ENCODE assay signal across 1 cellular context in the genomic region with DNA sequence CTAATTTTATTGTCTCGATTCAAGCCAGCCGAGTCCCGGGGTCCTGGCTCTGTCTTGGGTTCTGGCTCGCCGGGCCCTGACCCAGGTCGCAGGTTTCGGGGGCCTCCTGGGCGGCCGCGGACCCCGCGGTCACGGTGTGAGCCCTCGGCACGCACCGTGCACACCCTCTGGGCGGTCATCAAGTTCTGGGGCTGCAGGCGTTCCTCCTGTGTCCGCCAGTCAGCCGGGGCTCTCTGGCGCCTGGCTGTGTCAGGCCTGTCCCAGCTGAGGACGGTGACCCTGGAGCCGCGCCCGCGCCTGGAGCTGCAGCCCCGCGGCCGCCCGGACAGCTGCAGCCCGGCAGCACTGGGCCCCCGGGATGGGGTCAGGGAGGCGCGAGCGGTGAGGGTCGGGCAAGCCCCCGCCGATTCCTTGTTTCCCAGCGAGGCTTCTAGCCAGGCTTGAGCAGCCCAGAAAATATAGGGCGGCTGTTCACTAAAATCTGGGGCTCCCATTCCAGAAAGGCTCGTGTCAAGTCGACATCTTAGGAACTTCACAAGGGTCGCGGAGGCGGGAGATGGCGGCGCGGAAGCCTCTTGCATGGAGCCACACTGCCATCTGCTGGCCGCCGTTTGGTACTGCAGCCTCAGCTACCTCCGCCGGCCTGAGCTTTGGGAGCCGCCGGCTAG.
TF ChIP-seq lines count a peak whose summit lies in the region.

No MANE protein-coding gene starts in this region.

TF ChIP-seq in HepG2, 621 proteins besides CTCF, POLR2A, EP300 and RAD21 (continued from another document and continues in another):
- TF ChIP-seq, protein P1, sequence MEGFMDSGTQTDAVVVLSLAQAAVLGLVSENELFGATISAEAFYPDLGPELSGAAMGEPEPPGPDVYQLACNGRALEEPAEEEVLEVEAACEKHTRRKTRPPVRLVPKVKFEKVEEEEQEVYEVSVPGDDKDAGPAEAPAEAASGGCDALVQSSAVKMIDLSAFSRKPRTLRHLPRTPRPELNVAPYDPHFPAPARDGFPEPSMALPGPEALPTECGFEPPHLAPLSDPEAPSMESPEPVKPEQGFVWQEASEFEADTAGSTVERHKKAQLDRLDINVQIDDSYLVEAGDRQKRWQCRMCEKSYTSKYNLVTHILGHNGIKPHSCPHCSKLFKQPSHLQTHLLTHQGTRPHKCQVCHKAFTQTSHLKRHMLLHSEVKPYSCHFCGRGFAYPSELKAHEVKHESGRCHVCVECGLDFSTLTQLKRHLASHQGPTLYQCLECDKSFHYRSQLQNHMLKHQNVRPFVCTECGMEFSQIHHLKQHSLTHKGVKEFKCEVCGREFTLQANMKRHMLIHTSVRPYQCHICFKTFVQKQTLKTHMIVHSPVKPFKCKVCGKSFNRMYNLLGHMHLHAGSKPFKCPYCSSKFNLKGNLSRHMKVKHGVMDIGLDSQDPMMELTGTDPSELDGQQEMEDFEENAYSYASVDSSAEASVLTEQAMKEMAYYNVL (CRISPR knock-in tag; IDR thresholded peaks at IDR 0.05; ENCODE audit: borderline replicate concordance) = peak; percentile 58; the same call in 1 of the 2 replicates
- TF ChIP-seq, protein P2, sequence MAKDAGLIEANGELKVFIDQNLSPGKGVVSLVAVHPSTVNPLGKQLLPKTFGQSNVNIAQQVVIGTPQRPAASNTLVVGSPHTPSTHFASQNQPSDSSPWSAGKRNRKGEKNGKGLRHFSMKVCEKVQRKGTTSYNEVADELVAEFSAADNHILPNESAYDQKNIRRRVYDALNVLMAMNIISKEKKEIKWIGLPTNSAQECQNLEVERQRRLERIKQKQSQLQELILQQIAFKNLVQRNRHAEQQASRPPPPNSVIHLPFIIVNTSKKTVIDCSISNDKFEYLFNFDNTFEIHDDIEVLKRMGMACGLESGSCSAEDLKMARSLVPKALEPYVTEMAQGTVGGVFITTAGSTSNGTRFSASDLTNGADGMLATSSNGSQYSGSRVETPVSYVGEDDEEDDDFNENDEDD (CRISPR knock-in tag; IDR thresholded peaks at IDR 0.05; ENCODE audit: borderline replicate concordance) = peak; percentile 60; the same call in 1 of the 2 replicates
- no peak for TF ChIP-seq HOXD1 (CRISPR knock-in tag; IDR thresholded peaks at IDR 0.05)
- TF ChIP-seq, protein P3, sequence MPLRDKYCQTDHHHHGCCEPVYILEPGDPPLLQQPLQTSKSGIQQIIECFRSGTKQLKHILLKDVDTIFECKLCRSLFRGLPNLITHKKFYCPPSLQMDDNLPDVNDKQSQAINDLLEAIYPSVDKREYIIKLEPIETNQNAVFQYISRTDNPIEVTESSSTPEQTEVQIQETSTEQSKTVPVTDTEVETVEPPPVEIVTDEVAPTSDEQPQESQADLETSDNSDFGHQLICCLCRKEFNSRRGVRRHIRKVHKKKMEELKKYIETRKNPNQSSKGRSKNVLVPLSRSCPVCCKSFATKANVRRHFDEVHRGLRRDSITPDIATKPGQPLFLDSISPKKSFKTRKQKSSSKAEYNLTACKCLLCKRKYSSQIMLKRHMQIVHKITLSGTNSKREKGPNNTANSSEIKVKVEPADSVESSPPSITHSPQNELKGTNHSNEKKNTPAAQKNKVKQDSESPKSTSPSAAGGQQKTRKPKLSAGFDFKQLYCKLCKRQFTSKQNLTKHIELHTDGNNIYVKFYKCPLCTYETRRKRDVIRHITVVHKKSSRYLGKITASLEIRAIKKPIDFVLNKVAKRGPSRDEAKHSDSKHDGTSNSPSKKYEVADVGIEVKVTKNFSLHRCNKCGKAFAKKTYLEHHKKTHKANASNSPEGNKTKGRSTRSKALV (CRISPR knock-in tag; IDR thresholded peaks at IDR 0.05) = peak; percentile 37; the same call in 1 of the 2 replicates
- peak; percentile 54; the same call in 1 of the 2 replicates for TF ChIP-seq ZBTB7A (CRISPR knock-in tag; IDR thresholded peaks at IDR 0.05)
- no peak for TF ChIP-seq ZNF737 (CRISPR knock-in tag; IDR thresholded peaks at IDR 0.05; ENCODE audit: borderline replicate concordance)
- TF ChIP-seq TOE1 (CRISPR knock-in tag; IDR thresholded peaks at IDR 0.05) = no peak
- TF ChIP-seq, protein P4, sequence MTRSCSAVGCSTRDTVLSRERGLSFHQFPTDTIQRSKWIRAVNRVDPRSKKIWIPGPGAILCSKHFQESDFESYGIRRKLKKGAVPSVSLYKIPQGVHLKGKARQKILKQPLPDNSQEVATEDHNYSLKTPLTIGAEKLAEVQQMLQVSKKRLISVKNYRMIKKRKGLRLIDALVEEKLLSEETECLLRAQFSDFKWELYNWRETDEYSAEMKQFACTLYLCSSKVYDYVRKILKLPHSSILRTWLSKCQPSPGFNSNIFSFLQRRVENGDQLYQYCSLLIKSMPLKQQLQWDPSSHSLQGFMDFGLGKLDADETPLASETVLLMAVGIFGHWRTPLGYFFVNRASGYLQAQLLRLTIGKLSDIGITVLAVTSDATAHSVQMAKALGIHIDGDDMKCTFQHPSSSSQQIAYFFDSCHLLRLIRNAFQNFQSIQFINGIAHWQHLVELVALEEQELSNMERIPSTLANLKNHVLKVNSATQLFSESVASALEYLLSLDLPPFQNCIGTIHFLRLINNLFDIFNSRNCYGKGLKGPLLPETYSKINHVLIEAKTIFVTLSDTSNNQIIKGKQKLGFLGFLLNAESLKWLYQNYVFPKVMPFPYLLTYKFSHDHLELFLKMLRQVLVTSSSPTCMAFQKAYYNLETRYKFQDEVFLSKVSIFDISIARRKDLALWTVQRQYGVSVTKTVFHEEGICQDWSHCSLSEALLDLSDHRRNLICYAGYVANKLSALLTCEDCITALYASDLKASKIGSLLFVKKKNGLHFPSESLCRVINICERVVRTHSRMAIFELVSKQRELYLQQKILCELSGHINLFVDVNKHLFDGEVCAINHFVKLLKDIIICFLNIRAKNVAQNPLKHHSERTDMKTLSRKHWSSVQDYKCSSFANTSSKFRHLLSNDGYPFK (CRISPR knock-in tag; IDR thresholded peaks at IDR 0.05; ENCODE audit: borderline replicate concordance) = no peak
- TF ChIP-seq HDAC2 (CRISPR knock-in tag; IDR thresholded peaks at IDR 0.05) = 0 out of 2 replicates have a peak, but pooled peaks have one; percentile 17
- no peak for TF ChIP-seq ATM (IDR thresholded peaks at IDR 0.05; ENCODE audit: borderline replicate concordance)
- TF ChIP-seq TBX2 (CRISPR knock-in tag; IDR thresholded peaks at IDR 0.05; ENCODE audit: borderline replicate concordance) = peak; percentile 52; the same call in 1 of the 2 replicates
- TF ChIP-seq MXD4 (CRISPR knock-in tag; IDR thresholded peaks at IDR 0.05) = 0 out of 2 replicates have a peak, but pooled peaks have one; percentile 21
- TF ChIP-seq, protein P5, sequence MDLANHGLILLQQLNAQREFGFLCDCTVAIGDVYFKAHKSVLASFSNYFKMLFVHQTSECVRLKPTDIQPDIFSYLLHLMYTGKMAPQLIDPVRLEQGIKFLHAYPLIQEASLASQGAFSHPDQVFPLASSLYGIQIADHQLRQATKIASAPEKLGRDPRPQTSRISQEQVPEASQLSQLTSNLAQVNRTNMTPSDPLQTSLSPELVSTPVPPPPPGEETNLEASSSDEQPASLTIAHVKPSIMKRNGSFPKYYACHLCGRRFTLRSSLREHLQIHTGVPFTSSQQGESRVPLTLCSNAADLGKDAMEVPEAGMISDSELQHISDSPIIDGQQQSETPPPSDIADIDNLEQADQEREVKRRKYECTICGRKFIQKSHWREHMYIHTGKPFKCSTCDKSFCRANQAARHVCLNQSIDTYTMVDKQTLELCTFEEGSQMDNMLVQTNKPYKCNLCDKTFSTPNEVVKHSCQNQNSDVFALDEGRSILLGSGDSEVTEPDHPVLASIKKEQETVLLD (CRISPR knock-in tag; IDR thresholded peaks at IDR 0.05; ENCODE audit: low read depth) = no peak
- TF ChIP-seq ZNF883 (CRISPR knock-in tag; IDR thresholded peaks at IDR 0.05; ENCODE audit: not compliant biosample characterization) = peak; percentile 59
- TF ChIP-seq, protein P6, sequence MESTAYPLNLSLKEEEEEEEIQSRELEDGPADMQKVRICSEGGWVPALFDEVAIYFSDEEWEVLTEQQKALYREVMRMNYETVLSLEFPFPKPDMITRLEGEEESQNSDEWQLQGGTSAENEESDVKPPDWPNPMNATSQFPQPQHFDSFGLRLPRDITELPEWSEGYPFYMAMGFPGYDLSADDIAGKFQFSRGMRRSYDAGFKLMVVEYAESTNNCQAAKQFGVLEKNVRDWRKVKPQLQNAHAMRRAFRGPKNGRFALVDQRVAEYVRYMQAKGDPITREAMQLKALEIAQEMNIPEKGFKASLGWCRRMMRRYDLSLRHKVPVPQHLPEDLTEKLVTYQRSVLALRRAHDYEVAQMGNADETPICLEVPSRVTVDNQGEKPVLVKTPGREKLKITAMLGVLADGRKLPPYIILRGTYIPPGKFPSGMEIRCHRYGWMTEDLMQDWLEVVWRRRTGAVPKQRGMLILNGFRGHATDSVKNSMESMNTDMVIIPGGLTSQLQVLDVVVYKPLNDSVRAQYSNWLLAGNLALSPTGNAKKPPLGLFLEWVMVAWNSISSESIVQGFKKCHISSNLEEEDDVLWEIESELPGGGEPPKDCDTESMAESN (CRISPR knock-in tag; conservative IDR thresholded peaks at IDR 0.05) = peak; percentile 57
- TF ChIP-seq TCF12 (IDR thresholded peaks at IDR 0.05) = no peak
- peak; percentile 57; the same call in 1 of the 2 replicates for TF ChIP-seq TCF12 (CRISPR knock-in tag; IDR thresholded peaks at IDR 0.05)
- TF ChIP-seq, protein P7, sequence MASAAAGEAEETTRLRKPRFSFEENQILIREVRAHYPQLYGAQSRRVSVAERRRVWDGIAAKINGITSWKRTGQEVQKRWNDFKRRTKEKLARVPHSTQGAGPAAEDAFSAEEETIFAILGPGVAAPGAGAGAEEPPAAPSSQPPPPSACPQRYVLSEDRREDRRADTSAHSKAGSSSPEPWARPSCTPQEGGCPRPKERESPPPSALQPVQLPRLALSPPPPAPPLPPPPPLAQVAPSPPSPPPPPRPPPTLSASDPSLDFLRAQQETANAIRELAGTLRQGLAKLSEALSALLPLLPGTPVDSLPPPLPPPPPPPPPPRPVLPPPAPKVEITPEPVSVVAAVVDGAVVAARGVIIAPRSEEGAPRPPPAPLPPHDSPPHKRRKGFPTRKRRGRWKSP (CRISPR knock-in tag; IDR thresholded peaks at IDR 0.05) = peak; percentile 58; the same call in 1 of the 2 replicates
- no peak for TF ChIP-seq ZNF12 (CRISPR knock-in tag; IDR thresholded peaks at IDR 0.05)
- TF ChIP-seq, protein P8, sequence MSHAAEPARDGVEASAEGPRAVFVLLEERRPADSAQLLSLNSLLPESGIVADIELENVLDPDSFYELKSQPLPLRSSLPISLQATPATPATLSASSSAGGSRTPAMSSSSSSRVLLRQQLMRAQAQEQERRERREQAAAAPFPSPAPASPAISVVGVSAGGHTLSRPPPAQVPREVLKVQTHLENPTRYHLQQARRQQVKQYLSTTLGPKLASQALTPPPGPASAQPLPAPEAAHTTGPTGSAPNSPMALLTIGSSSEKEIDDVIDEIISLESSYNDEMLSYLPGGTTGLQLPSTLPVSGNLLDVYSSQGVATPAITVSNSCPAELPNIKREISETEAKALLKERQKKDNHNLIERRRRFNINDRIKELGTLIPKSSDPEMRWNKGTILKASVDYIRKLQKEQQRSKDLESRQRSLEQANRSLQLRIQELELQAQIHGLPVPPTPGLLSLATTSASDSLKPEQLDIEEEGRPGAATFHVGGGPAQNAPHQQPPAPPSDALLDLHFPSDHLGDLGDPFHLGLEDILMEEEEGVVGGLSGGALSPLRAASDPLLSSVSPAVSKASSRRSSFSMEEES (CRISPR knock-in tag; IDR thresholded peaks at IDR 0.05) = no peak
- TF ChIP-seq, protein P9, sequence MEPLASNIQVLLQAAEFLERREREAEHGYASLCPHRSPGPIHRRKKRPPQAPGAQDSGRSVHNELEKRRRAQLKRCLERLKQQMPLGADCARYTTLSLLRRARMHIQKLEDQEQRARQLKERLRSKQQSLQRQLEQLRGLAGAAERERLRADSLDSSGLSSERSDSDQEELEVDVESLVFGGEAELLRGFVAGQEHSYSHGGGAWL (CRISPR knock-in tag; IDR thresholded peaks at IDR 0.05) = no peak; the same call in 1 of the 2 replicates
- no peak for TF ChIP-seq SAFB2 (CRISPR knock-in tag; IDR thresholded peaks at IDR 0.05; ENCODE audit: borderline replicate concordance, low read depth)
- TF ChIP-seq STAT5B (CRISPR knock-in tag; IDR thresholded peaks at IDR 0.05) = no peak
- no peak for TF ChIP-seq LCORL (IDR thresholded peaks at IDR 0.05)
- peak; percentile 66 for TF ChIP-seq LCORL (CRISPR knock-in tag; IDR thresholded peaks at IDR 0.05)
- TF ChIP-seq, protein P10, sequence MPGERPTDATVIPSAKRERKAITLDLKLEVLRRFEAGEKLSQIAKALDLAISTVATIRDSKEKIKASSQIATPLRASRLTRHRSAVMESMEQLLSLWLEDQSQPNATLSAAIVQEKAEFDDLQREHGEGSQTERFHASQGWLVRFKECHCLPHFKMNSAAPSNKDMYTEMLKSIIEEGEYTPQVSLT (CRISPR knock-in tag; IDR thresholded peaks at IDR 0.05; ENCODE audit: borderline replicate concordance, low read depth) = no peak
- TF ChIP-seq ZNF333 (CRISPR knock-in tag; IDR thresholded peaks at IDR 0.05; ENCODE audit: borderline replicate concordance) = 0 out of 2 replicates have a peak, but pooled peaks have one; percentile 63
- TF ChIP-seq GATAD1 (CRISPR knock-in tag; IDR thresholded peaks at IDR 0.05) = no peak
- TF ChIP-seq, protein P11, sequence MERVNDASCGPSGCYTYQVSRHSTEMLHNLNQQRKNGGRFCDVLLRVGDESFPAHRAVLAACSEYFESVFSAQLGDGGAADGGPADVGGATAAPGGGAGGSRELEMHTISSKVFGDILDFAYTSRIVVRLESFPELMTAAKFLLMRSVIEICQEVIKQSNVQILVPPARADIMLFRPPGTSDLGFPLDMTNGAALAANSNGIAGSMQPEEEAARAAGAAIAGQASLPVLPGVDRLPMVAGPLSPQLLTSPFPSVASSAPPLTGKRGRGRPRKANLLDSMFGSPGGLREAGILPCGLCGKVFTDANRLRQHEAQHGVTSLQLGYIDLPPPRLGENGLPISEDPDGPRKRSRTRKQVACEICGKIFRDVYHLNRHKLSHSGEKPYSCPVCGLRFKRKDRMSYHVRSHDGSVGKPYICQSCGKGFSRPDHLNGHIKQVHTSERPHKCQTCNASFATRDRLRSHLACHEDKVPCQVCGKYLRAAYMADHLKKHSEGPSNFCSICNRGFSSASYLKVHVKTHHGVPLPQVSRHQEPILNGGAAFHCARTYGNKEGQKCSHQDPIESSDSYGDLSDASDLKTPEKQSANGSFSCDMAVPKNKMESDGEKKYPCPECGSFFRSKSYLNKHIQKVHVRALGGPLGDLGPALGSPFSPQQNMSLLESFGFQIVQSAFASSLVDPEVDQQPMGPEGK (CRISPR knock-in tag; IDR thresholded peaks at IDR 0.05) = 0 out of 2 replicates have a peak, but pooled peaks have one; percentile 27
- TF ChIP-seq, protein P12, sequence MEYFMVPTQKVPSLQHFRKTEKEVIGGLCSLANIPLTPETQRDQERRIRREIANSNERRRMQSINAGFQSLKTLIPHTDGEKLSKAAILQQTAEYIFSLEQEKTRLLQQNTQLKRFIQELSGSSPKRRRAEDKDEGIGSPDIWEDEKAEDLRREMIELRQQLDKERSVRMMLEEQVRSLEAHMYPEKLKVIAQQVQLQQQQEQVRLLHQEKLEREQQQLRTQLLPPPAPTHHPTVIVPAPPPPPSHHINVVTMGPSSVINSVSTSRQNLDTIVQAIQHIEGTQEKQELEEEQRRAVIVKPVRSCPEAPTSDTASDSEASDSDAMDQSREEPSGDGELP (IDR thresholded peaks at IDR 0.05; ENCODE audit: borderline replicate concordance, low read depth) = peak; percentile 21; the same call in 1 of the 2 replicates
- TF ChIP-seq MEIS1 (CRISPR knock-in tag; IDR thresholded peaks at IDR 0.05; ENCODE audit: borderline replicate concordance) = no peak
- TF ChIP-seq THAP11 (CRISPR knock-in tag; IDR thresholded peaks at IDR 0.05) = 0 out of 2 replicates have a peak, but pooled peaks have one; percentile 19
- TF ChIP-seq NPAS2 (CRISPR knock-in tag; IDR thresholded peaks at IDR 0.05; ENCODE audit: borderline replicate concordance) = no peak
- TF ChIP-seq, protein P13, sequence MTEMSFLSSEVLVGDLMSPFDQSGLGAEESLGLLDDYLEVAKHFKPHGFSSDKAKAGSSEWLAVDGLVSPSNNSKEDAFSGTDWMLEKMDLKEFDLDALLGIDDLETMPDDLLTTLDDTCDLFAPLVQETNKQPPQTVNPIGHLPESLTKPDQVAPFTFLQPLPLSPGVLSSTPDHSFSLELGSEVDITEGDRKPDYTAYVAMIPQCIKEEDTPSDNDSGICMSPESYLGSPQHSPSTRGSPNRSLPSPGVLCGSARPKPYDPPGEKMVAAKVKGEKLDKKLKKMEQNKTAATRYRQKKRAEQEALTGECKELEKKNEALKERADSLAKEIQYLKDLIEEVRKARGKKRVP (CRISPR knock-in tag; IDR thresholded peaks at IDR 0.05) = no peak
